29 cellular contexts compared by ENCODE assay signal in the genomic region with DNA sequence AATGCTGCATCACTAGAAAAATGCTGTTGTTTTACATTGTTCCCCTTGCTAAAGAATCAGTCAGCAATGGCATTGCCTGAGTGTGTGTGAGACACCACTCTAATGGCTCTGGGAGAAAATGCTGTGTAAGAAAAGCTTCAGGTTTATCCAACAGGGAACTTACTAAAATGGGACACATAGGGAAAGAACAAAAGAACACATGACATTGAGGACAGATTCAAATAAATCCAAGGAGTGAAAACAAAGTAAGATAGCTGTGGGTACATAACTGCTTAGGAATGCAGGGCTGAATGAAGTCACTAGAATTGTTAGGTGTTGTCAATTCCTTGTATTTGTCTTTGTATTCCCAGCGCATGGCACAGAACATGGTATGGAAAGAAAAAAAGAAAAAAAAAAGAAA. TPM values are rescaled to one million over a fixed set of nuclear protein-coding genes. Genes with fewer than 3 reads are reported as not detected.
A peak's percentile ranks its signal among the peaks of the same experiment; 100 is the strongest.
DNase-seq lines count a peak whose midpoint lies in the region; ATAC-seq and TF ChIP-seq lines count a peak whose summit lies in the region.
"Had no signal": no experiment of that assay in that cellular context is flagged by ENCODE, and none has a peak within 500 bp of the region (broad histone marks: within the 10 kb centered on the region; RNA-seq: fewer than 3 reads in every experiment).

No MANE protein-coding gene starts in this region.

- no peak overlapping the region; the same call in 1 of the 2 replicates for H3K4me3 Mint-ChIP-seq in HFFc6
- H3K4me3 Mint-ChIP-seq: activated B cell treated with CpG ODN at 0.5 μM for 24 hours; activated T-helper 17 cell treated with anti-CD3 and anti-CD28 coated beads, Interleukin-2, amount 50 U/mL, for 72 hours; endodermal cell; naive thymus-derived CD8-positive, alpha-beta T cell; type B pancreatic cell had no signal

- H4K20me1 ChIP-seq in hepatocyte (ENCODE audit: insufficient read depth, poor library complexity, severe bottlenecking): peaks cover 15% of the 10 kb centered on the region

- no peak overlapping the region for H3K4me2 ChIP-seq in hepatocyte

- H3K4me1 ChIP-seq in hepatocyte (ENCODE audit: insufficient read depth): no peaks in the 10 kb centered on the region
- peaks cover 10% of the 10 kb centered on the region for H3K4me1 ChIP-seq in stomach smooth muscle (ENCODE audit: control insufficient read depth, insufficient read depth, low read length)
- H3K4me1 ChIP-seq: spleen had no signal

- H3K9me3 Mint-ChIP-seq in HFFc6: no peaks in the 10 kb centered on the region; the same call in 1 of the 2 replicates
- H3K9me3 Mint-ChIP-seq: activated B cell treated with CpG ODN at 0.5 μM for 24 hours, endodermal cell had no signal

- no peak overlapping the region for H2AFZ ChIP-seq in hepatocyte

- peaks cover 31% of the 10 kb centered on the region for H3K27me3 Mint-ChIP-seq in HFFc6 (ENCODE audit: insufficient read depth)
- H3K27me3 Mint-ChIP-seq: type B pancreatic cell had no signal

- peaks cover 93% of the 10 kb centered on the region for H3K4me1 Mint-ChIP-seq in HFFc6 (ENCODE audit: low read depth)
- H3K4me1 Mint-ChIP-seq: activated B cell treated with CpG ODN at 0.5 μM for 24 hours; activated T-helper 17 cell treated with anti-CD3 and anti-CD28 coated beads, Interleukin-2, amount 50 U/mL, for 72 hours; endodermal cell; naive thymus-derived CD8-positive, alpha-beta T cell had no signal

- 100% methylated on average over 1 of the region's 1 CpG for WGBS in hepatocyte (ENCODE audit: low lambda C conversion rate, missing lambda C conversion rate)

- peaks cover 97% of the 10 kb centered on the region for H3K36me3 Mint-ChIP-seq in HFFc6 (ENCODE audit: low read depth)
- H3K36me3 Mint-ChIP-seq: naive thymus-derived CD8-positive, alpha-beta T cell had no signal

- no peaks in the 10 kb centered on the region for H3K9me2 ChIP-seq in hepatocyte (replicated peaks; ENCODE audit: insufficient read depth)

- H3K27ac Mint-ChIP-seq in HFFc6: peak overlapping the region; percentile 86
- H3K27ac Mint-ChIP-seq: activated B cell treated with CpG ODN at 0.5 μM for 24 hours; activated T-helper 17 cell treated with anti-CD3 and anti-CD28 coated beads, Interleukin-2, amount 50 U/mL, for 72 hours; endodermal cell; naive thymus-derived CD8-positive, alpha-beta T cell; type B pancreatic cell had no signal

- peaks cover 83% of the 10 kb centered on the region for H3K79me2 ChIP-seq in hepatocyte

- ATAC-seq in GM18517 (IDR thresholded peaks at IDR 0.05; ENCODE audit: unreplicated experiment): no peak
- ATAC-seq: activated T-helper 17 cell treated with anti-CD3 and anti-CD28 coated beads, Interleukin-2, amount 50 U/mL, for 72 hours; esophagus mucosa; left ventricle myocardium superior; naive thymus-derived CD8-positive, alpha-beta T cell; Right ventricle myocardium inferior had no signal

- no peaks in the 10 kb centered on the region for H3K27me3 ChIP-seq in hepatocyte
- no peaks in the 10 kb centered on the region for H3K27me3 ChIP-seq in stomach smooth muscle (ENCODE audit: control insufficient read depth in 1 of 2, insufficient read depth in 2 of 2, low read length in 2 of 2)

- H3K36me3 ChIP-seq in hepatocyte (replicated peaks; ENCODE audit: insufficient read depth, low read depth) (peaks cover 12% of the 10 kb centered on the region), stomach smooth muscle (ENCODE audit: control insufficient read depth in 2 of 2, insufficient read depth in 2 of 2, low read length in 2 of 2) (peaks cover 2 to 10% of the 10 kb centered on the region in 2 donors)
- H3K36me3 ChIP-seq: spleen had no signal

- DNase-seq in HFFc6: no peak
- DNase-seq in astrocyte of the hippocampus (ENCODE audit: low read depth, low spot score): peak; percentile 52
- no peak for DNase-seq in hepatocyte (ENCODE audit: low spot score)
- no peak for DNase-seq in NCI-H146 treated with DMSO at 0.1 percent for 48 hours (lab: John Stamatoyannopoulos, UW; ENCODE audit: unreplicated experiment)
- DNase-seq in T-helper 9 cell: no peak
- DNase-seq: activated B cell treated with CpG ODN at 0.5 μM for 24 hours; activated CD4-positive, alpha-beta T cell treated with anti-CD3 and anti-CD28 coated beads, Interleukin-2, amount 50 U/mL, for 4 hours; activated naive CD4-positive, alpha-beta T cell treated with anti-CD3 and anti-CD28 coated beads, Interleukin-2, amount 50 U/mL, for 16 hours; amygdala; C1 segment of cervical spinal cord; Calu3; cortex of kidney; DND-41; endodermal cell; Karpas-422; left ventricle myocardium superior; midbrain; naive thymus-derived CD8-positive, alpha-beta T cell; NCI-H146; occipital lobe; spleen had no signal

- H3K4me3 ChIP-seq in hepatocyte: no peak overlapping the region
- H3K4me3 ChIP-seq in stomach smooth muscle (ENCODE audit: low read length in 2 of 2): no peak overlapping the region
- H3K4me3 ChIP-seq: spleen had no signal

- H3K9me3 ChIP-seq in hepatocyte (ENCODE audit: low read depth): no peaks in the 10 kb centered on the region
- no peaks in the 10 kb centered on the region for H3K9me3 ChIP-seq in stomach smooth muscle (ENCODE audit: control insufficient read depth in 2 of 2, low read length in 2 of 2)
- H3K9me3 ChIP-seq: spleen had no signal

- H3K27ac ChIP-seq in hepatocyte (peak overlapping the region; percentile 9), stomach smooth muscle (ENCODE audit: low read length) (peak overlapping the region; percentile 46)
- H3K27ac ChIP-seq: HL-60, spleen had no signal

- TF ChIP-seq CTCF in HFFc6 (IDR thresholded peaks at IDR 0.05) (no peak), hepatocyte (IDR thresholded peaks at IDR 0.05; ENCODE audit: poor library complexity) (no peak)

- no peak overlapping the region for H3K9ac ChIP-seq in stomach smooth muscle (ENCODE audit: low read length in 2 of 2)

RNA-seq across cellular contexts. Expression of gene BLID, which starts 24.2 kb away (rescaled TPM):
- total RNA-seq in HFFc6 (2021; fragmentation: NEBNext Ultra II Directional; extraction: Animal tissue kit (Norgen Biotek cat#: 25700)): 1 to 10 TPM in 5 of 6 experiments, under 1 TPM in 1; 0.85 to 1.6 (median 1.2) TPM
- 1.7 and 2.3 TPM in 2 replicates for total RNA-seq in hepatocyte
- 0.41 and 0.99 TPM in 2 replicates for polyA plus RNA-seq in hepatocyte
- total RNA-seq: activated B cell treated with CpG ODN at 0.5 μM for 24 hours; activated T-helper 17 cell treated with anti-CD3 and anti-CD28 coated beads, Interleukin-2, amount 50 U/mL, for 72 hours; Calu3; endodermal cell; left ventricle myocardium superior; naive thymus-derived CD8-positive, alpha-beta T cell; NCI-H460; Right ventricle myocardium inferior had no signal
- polyA plus RNA-seq: naive thymus-derived CD8-positive, alpha-beta T cell; spleen had no signal
